Comparison of ENCODE assay signal across 21 cellular contexts in the genomic region with DNA sequence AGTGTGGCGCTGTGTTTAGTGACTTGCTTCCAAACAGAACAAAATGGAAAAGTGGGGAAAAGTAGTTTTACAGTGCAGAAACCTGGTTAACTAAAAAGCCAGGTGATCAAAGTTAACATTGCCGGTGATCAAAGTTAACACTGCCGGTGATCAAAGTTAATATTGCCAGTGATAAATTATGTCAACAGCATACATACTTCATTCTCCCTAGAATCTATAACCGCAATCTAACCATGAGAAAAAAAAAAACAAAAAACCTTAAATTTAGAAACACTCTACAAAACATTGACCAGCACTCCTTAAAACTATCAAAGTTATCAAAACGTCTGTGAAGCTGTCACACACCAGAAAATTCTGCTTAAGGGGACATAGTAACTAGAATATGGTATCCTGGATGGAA.
"Had no signal": no experiment of that assay in that cellular context is flagged by ENCODE, and none has a peak within 500 bp of the region (broad histone marks: within the 10 kb centered on the region; RNA-seq: fewer than 3 reads in every experiment).

No MANE protein-coding gene starts in this region.

- H3K27me3 Mint-ChIP-seq: activated naive CD4-positive, alpha-beta T cell treated with anti-CD3 and anti-CD28 coated beads, Interleukin-2, amount 10 ng/mL, durations not matched to agents 7 days and 5 days had no signal

- H3K27ac Mint-ChIP-seq: activated naive CD4-positive, alpha-beta T cell treated with anti-CD3 and anti-CD28 coated beads, Interleukin-2, amount 10 ng/mL, durations not matched to agents 7 days and 5 days; immature natural killer cell; T-helper 1 cell treated with Interleukin-12 subunit alpha and Interleukin-12 subunit beta and Interleukin-4 antibody, amounts not matched to agents 30 μg/mL and 1 μg/mL, for 36 hours had no signal

- ATAC-seq: foreskin keratinocyte; left lobe of liver; stimulated activated naive CD8-positive, alpha-beta T cell treated with anti-CD3 and anti-CD28 coated beads, Interleukin-15, Interleukin-2, amounts not matched to agents 100 U/mL and 50 U/mL, for 24 hours had no signal

- H3K36me3 ChIP-seq: sigmoid colon, thyroid gland had no signal

- DNase-seq: activated CD4-positive, alpha-beta T cell treated with anti-CD3 and anti-CD28 coated beads for 4 hours; activated CD4-positive, alpha-beta T cell treated with anti-CD3 and anti-CD28 coated beads, Interleukin-2, amount 50 U/mL, for 48 hours; activated CD4-positive, CD25-positive, alpha-beta regulatory T cell; activated CD8-positive, alpha-beta memory T cell treated with anti-CD3 and anti-CD28 coated beads, Interleukin-2, amount 50 U/mL, for 48 hours; activated effector memory CD4-positive, alpha-beta T cell treated with anti-CD3 and anti-CD28 coated beads, Interleukin-2, amount 50 U/mL, for 16 hours; activated naive CD4-positive, alpha-beta T cell treated with anti-CD3 and anti-CD28 coated beads, Interleukin-2, amount 10 ng/mL, durations not matched to agents 7 days and 5 days; activated T-cell treated with anti-CD3 and anti-CD28 coated beads, Interleukin-2, amount 50 U/mL, for 48 hours; cerebellar nuclear complex; cortex of kidney; foreskin keratinocyte; immature natural killer cell; mammary epithelial cell; nucleus accumbens; posterior cingulate gyrus; sigmoid colon; stimulated activated CD4-positive, alpha-beta T cell treated with anti-CD3 and anti-CD28 coated beads, Interleukin-4, amount 100 ng/mL, for 24 hours; stimulated activated naive CD8-positive, alpha-beta T cell treated with anti-CD3 and anti-CD28 coated beads, Interleukin-15, Interleukin-2, amounts not matched to agents 100 U/mL and 50 U/mL, for 24 hours; T1000; thyroid gland had no signal

- H3K27me3 ChIP-seq: foreskin keratinocyte, sigmoid colon, thyroid gland had no signal

- H3K9me3 Mint-ChIP-seq: activated naive CD4-positive, alpha-beta T cell treated with anti-CD3 and anti-CD28 coated beads, Interleukin-2, amount 10 ng/mL, durations not matched to agents 7 days and 5 days; immature natural killer cell; T-helper 1 cell treated with Interleukin-12 subunit alpha and Interleukin-12 subunit beta and Interleukin-4 antibody, amounts not matched to agents 30 μg/mL and 1 μg/mL, for 36 hours had no signal

- H3K36me3 Mint-ChIP-seq: activated naive CD4-positive, alpha-beta T cell treated with anti-CD3 and anti-CD28 coated beads, Interleukin-2, amount 10 ng/mL, durations not matched to agents 7 days and 5 days; immature natural killer cell had no signal

- H3K27ac ChIP-seq: foreskin keratinocyte, sigmoid colon, thyroid gland had no signal

- H3K4me3 ChIP-seq: sigmoid colon, thyroid gland had no signal

- H3K9me3 ChIP-seq: sigmoid colon, thyroid gland had no signal

- H3K4me3 Mint-ChIP-seq: activated naive CD4-positive, alpha-beta T cell treated with anti-CD3 and anti-CD28 coated beads, Interleukin-2, amount 10 ng/mL, durations not matched to agents 7 days and 5 days; immature natural killer cell; T-helper 1 cell treated with Interleukin-12 subunit alpha and Interleukin-12 subunit beta and Interleukin-4 antibody, amounts not matched to agents 30 μg/mL and 1 μg/mL, for 36 hours had no signal
